11 cellular contexts compared by ENCODE assay signal in genomic region chr16:67801889-67802288, GRCh38. TPM values are rescaled to one million over a fixed set of nuclear protein-coding genes. Genes with fewer than 3 reads are reported as not detected.
A peak's percentile ranks its signal among the peaks of the same experiment; 100 is the strongest.
DNase-seq lines count a peak whose midpoint lies in the region; ATAC-seq and TF ChIP-seq lines count a peak whose summit lies in the region.
"Had no signal": no experiment of that assay in that cellular context is flagged by ENCODE, and none has a peak within 500 bp of the region (broad histone marks: within the 10 kb centered on the region; RNA-seq: fewer than 3 reads in every experiment).

No MANE protein-coding gene starts in this region.

- no peak for TF ChIP-seq CTCF in natural killer cell (IDR thresholded peaks at IDR 0.05)

- H3K27ac Mint-ChIP-seq in natural killer cell treated with Interleukin-12 subunit alpha and Interleukin-12 subunit beta and Interleukin-15 and Interleukin-18, amount 100 ng/mL, for 72 hours = no peak overlapping the region
- H3K27ac Mint-ChIP-seq in natural killer cell = peak overlapping the region in 1 of 2 donors; percentile 8
- no peak overlapping the region for H3K27ac Mint-ChIP-seq in central memory CD8-positive, alpha-beta T cell (ENCODE audit: low read depth)

- peaks cover 52 to 61% of the 10 kb centered on the region in 2 donors for H3K4me1 Mint-ChIP-seq in natural killer cell treated with Interleukin-12 subunit alpha and Interleukin-12 subunit beta and Interleukin-15 and Interleukin-18, amount 100 ng/mL, for 72 hours (ENCODE audit: low read depth in 2 of 2)
- H3K4me1 Mint-ChIP-seq in natural killer cell = peaks cover 35 to 59% of the 10 kb centered on the region in 2 donors
- peaks cover 59% of the 10 kb centered on the region for H3K4me1 Mint-ChIP-seq in central memory CD8-positive, alpha-beta T cell

- no peaks in the 10 kb centered on the region for H3K9me3 Mint-ChIP-seq in natural killer cell treated with Interleukin-12 subunit alpha and Interleukin-12 subunit beta and Interleukin-15 and Interleukin-18, amount 100 ng/mL, for 72 hours
- no peaks in the 10 kb centered on the region for H3K9me3 Mint-ChIP-seq in natural killer cell
- H3K9me3 Mint-ChIP-seq in central memory CD8-positive, alpha-beta T cell = no peaks in the 10 kb centered on the region

- peak overlapping the region; percentile 16 for H3K4me3 Mint-ChIP-seq in natural killer cell treated with Interleukin-12 subunit alpha and Interleukin-12 subunit beta and Interleukin-15 and Interleukin-18, amount 100 ng/mL, for 72 hours
- H3K4me3 Mint-ChIP-seq in natural killer cell = no peak overlapping the region
- H3K4me3 Mint-ChIP-seq in central memory CD8-positive, alpha-beta T cell = peak overlapping the region; percentile 34

- intact Hi-C loops in natural killer cell (cut with micrococcal nuclease) = loop anchor here (10.0 kb wide), 2 partner anchors 263 to 277 kb away; partner anchors contain the start of gene RIPOR1
- intact Hi-C loops in Right ventricle myocardium inferior (cut with DNase I) = no loop called here

- DNase-seq in natural killer cell treated with Interleukin-12 subunit alpha and Interleukin-12 subunit beta and Interleukin-15 and Interleukin-18, amount 100 ng/mL, for 72 hours (ENCODE audit: low spot score) = peak; percentile 45
- DNase-seq in natural killer cell = no peak
- peak; percentile 13 to 37 for DNase-seq in activated CD4-positive, alpha-beta T cell treated with anti-CD3 and anti-CD28 coated beads, Interleukin-2, amount 50 U/mL, for 4 hours
- no peak for DNase-seq in central memory CD8-positive, alpha-beta T cell (ENCODE audit: low spot score in 2 of 2)
- peak; percentile 24 for DNase-seq in stimulated activated naive CD8-positive, alpha-beta T cell treated with anti-CD3 and anti-CD28 coated beads, Interleukin-15, Interleukin-2, amounts not matched to agents 100 U/mL and 50 U/mL, for 24 hours
- DNase-seq in Right ventricle myocardium inferior (ENCODE audit: missing footprints) = no peak
- DNase-seq in Ammon's horn (ENCODE audit: low spot score) = no peak
- DNase-seq: ACHN; DMS79 treated with DMSO at 0.1 percent for 48 hours; NK-92 treated with Interleukin-12 subunit alpha and Interleukin-12 subunit beta, amount 100 ng/mL, for 24 hours had no signal

- ATAC-seq in natural killer cell treated with Interleukin-12 subunit alpha and Interleukin-12 subunit beta and Interleukin-15 and Interleukin-18, amount 100 ng/mL, for 72 hours = no peak
- no peak for ATAC-seq in natural killer cell
- no peak for ATAC-seq in central memory CD8-positive, alpha-beta T cell (replicated peaks; ENCODE audit: extremely low read depth, poor library complexity, severe bottlenecking)
- ATAC-seq in stimulated activated naive CD8-positive, alpha-beta T cell treated with anti-CD3 and anti-CD28 coated beads, Interleukin-15, Interleukin-2, amounts not matched to agents 100 U/mL and 50 U/mL, for 24 hours = no peak
- no peak for ATAC-seq in Right ventricle myocardium inferior
- ATAC-seq in GM21381 (IDR thresholded peaks at IDR 0.05; ENCODE audit: unreplicated experiment) = no peak

- H3K27me3 Mint-ChIP-seq in natural killer cell treated with Interleukin-12 subunit alpha and Interleukin-12 subunit beta and Interleukin-15 and Interleukin-18, amount 100 ng/mL, for 72 hours = no peaks in the 10 kb centered on the region
- no peaks in the 10 kb centered on the region for H3K27me3 Mint-ChIP-seq in natural killer cell (ENCODE audit: low read depth in 2 of 2)
- H3K27me3 Mint-ChIP-seq in central memory CD8-positive, alpha-beta T cell = no peaks in the 10 kb centered on the region

- no peaks in the 10 kb centered on the region for H3K36me3 Mint-ChIP-seq in natural killer cell treated with Interleukin-12 subunit alpha and Interleukin-12 subunit beta and Interleukin-15 and Interleukin-18, amount 100 ng/mL, for 72 hours
- H3K36me3 Mint-ChIP-seq in natural killer cell = no peaks in the 10 kb centered on the region
- peaks cover 26% of the 10 kb centered on the region for H3K36me3 Mint-ChIP-seq in central memory CD8-positive, alpha-beta T cell (ENCODE audit: insufficient read depth)

RNA-seq across cellular contexts. Expression of gene RANBP10, which starts 4.5 kb away (rescaled TPM):
- 10 to 100 TPM; 28.0 to 31.0 TPM for total RNA-seq in natural killer cell treated with Interleukin-12 subunit alpha and Interleukin-12 subunit beta and Interleukin-15 and Interleukin-18, amount 100 ng/mL, for 72 hours
- total RNA-seq in natural killer cell = 10 to 100 TPM; 20.9 to 25.8 (median 24.5) TPM
- 11.1 TPM for total RNA-seq in Right ventricle myocardium inferior

RNA-seq across cellular contexts. Expression of gene TSNAXIP1, which starts 4.8 kb away (rescaled TPM):
- total RNA-seq in natural killer cell treated with Interleukin-12 subunit alpha and Interleukin-12 subunit beta and Interleukin-15 and Interleukin-18, amount 100 ng/mL, for 72 hours = 1 to 10 TPM in 1 of 2 donors, under 1 TPM in 1; 0.24 to 1.1 TPM
- under 1 TPM in 2 of 3 donors, not detected in 1; 0.15 to 0.68 TPM for total RNA-seq in natural killer cell
- 0.41 TPM for total RNA-seq in Right ventricle myocardium inferior

RNA-seq across cellular contexts. Expression of gene THAP11, which starts 40.2 kb away (rescaled TPM):
- total RNA-seq in natural killer cell treated with Interleukin-12 subunit alpha and Interleukin-12 subunit beta and Interleukin-15 and Interleukin-18, amount 100 ng/mL, for 72 hours = 10 to 100 TPM; 30.5 to 45.9 TPM
- total RNA-seq in natural killer cell (10 to 100 TPM; 25.5 to 35.8 (median 30.3) TPM), Right ventricle myocardium inferior (32.3 TPM)

RNA-seq across cellular contexts. Expression of gene NUTF2, which starts 44.8 kb away (rescaled TPM):
- 100 to 1,000 TPM; 114 to 124 TPM for total RNA-seq in natural killer cell treated with Interleukin-12 subunit alpha and Interleukin-12 subunit beta and Interleukin-15 and Interleukin-18, amount 100 ng/mL, for 72 hours
- total RNA-seq in natural killer cell (10 to 100 TPM; 43.2 to 47.1 (median 43.3) TPM), Right ventricle myocardium inferior (86.6 TPM)

RNA-seq across cellular contexts. Expression of gene CENPT, which starts 45.6 kb away (rescaled TPM):
- 10 to 100 TPM; 51.6 to 83.7 TPM for total RNA-seq in natural killer cell treated with Interleukin-12 subunit alpha and Interleukin-12 subunit beta and Interleukin-15 and Interleukin-18, amount 100 ng/mL, for 72 hours
- total RNA-seq in natural killer cell (10 to 100 TPM; 68.6 to 81.3 (median 78.9) TPM), Right ventricle myocardium inferior (21.3 TPM)

Comparison
In these comparisons a context has a peak if more than half of its experiments do, and no peak if none do; other contexts are left out.
1. DNase-seq: peak in natural killer cell treated with Interleukin-12 subunit alpha and Interleukin-12 subunit beta and Interleukin-15 and Interleukin-18, amount 100 ng/mL, for 72 hours (single experiment), activated CD4-positive, alpha-beta T cell treated with anti-CD3 and anti-CD28 coated beads, Interleukin-2, amount 50 U/mL, for 4 hours (2 of 2) and stimulated activated naive CD8-positive, alpha-beta T cell treated with anti-CD3 and anti-CD28 coated beads, Interleukin-15, Interleukin-2, amounts not matched to agents 100 U/mL and 50 U/mL, for 24 hours (single experiment); none in natural killer cell (single experiment), central memory CD8-positive, alpha-beta T cell (0 of 2), Right ventricle myocardium inferior (single experiment) and Ammon's horn (single experiment).